ENCODE assay signal across 9 cellular contexts in genomic region chr5:158434749-158435148, GRCh38.
A peak's percentile ranks its signal among the peaks of the same experiment; 100 is the strongest.
DNase-seq lines count a peak whose midpoint lies in the region; ATAC-seq and TF ChIP-seq lines count a peak whose summit lies in the region.
"Had no signal": no experiment of that assay in that cellular context is flagged by ENCODE, and none has a peak within 500 bp of the region (broad histone marks: within the 10 kb centered on the region; RNA-seq: fewer than 3 reads in every experiment).

No MANE protein-coding gene starts in this region.

- no TSS peak for BruUV-seq in Caco-2 (replicated peaks; lab: Mats Ljungman, UMichigan)

- POLR2A ChIA-PET in Caco-2 (lab: Charles Lee) (no interaction called here), HEK293T (lab: Yijun Ruan, JAX) (no interaction called here)

- H3K27ac Mint-ChIP-seq in naive B cell (peak overlapping the region in 3 of 6 donors; percentile 21 to 84 (median 74)), Caco-2 (ENCODE audit: unreplicated experiment) (no peak overlapping the region), immature natural killer cell (peak overlapping the region in 1 of 6 donors; percentile 45)
- H3K27ac Mint-ChIP-seq: progenitor cell of endocrine pancreas had no signal

- H3K9me3 Mint-ChIP-seq in naive B cell: peaks cover 0 to 6% (median 2%) of the 10 kb centered on the region in 7 donors
- H3K9me3 Mint-ChIP-seq in Caco-2 (ENCODE audit: unreplicated experiment): no peaks in the 10 kb centered on the region
- peaks cover 0 to 2% (median 0%) of the 10 kb centered on the region in 6 donors for H3K9me3 Mint-ChIP-seq in immature natural killer cell

- TF ChIP-seq CTCF in OCI-LY1 (IDR thresholded peaks at IDR 0.05; ENCODE audit: low read length): no peak
- TF ChIP-seq CTCF in Caco-2 (IDR thresholded peaks at IDR 0.05; ENCODE audit: insufficient read depth in 1 of 2, low read depth in 1 of 2, low read length in 1 of 2, severe bottlenecking in 1 of 2, unreplicated experiment in 1 of 2): no peak

- peak overlapping the region in 6 of 8 donors; percentile 73 to 91 (median 82) for H3K4me3 Mint-ChIP-seq in naive B cell
- H3K4me3 Mint-ChIP-seq in Caco-2 (ENCODE audit: unreplicated experiment): no peak overlapping the region
- peak overlapping the region in 1 of 5 donors; percentile 75 for H3K4me3 Mint-ChIP-seq in immature natural killer cell

- intact Hi-C loops in Caco-2 (cut with micrococcal nuclease; ENCODE audit: unreplicated experiment): no loop called here

- no peaks in the 10 kb centered on the region for H3F3A ChIP-seq in OCI-LY1 (ENCODE audit: insufficient read depth, low read length)

- ATAC-seq in GM18517 (IDR thresholded peaks at IDR 0.05; ENCODE audit: unreplicated experiment) (peak; percentile 1), GM21723 (IDR thresholded peaks at IDR 0.05; ENCODE audit: unreplicated experiment) (peak; percentile 7), naive B cell (ENCODE audit: low read depth in 2 of 2) (no peak)

- CTCF ChIA-PET in Caco-2 (lab: Charles Lee): no interaction called here
- CTCF ChIA-PET in HEK293T (lab: Yijun Ruan, JAX): no interaction called here

- H3K9me3 ChIP-seq in OCI-LY1 (ENCODE audit: low read length) (no peaks in the 10 kb centered on the region), Caco-2 (no peaks in the 10 kb centered on the region)

- H3K79me2 ChIP-seq in OCI-LY1 (ENCODE audit: insufficient read depth, low read length): no peaks in the 10 kb centered on the region

- peak overlapping the region; percentile 7; the same call in 1 of the 2 replicates for H3K9ac ChIP-seq in OCI-LY1 (ENCODE audit: low read length)

- H3K4me1 ChIP-seq in OCI-LY1 (ENCODE audit: insufficient read depth, low read length, severe bottlenecking) (peaks cover 71% of the 10 kb centered on the region), Caco-2 (no peaks in the 10 kb centered on the region)

- no peaks in the 10 kb centered on the region for H3K27me3 ChIP-seq in OCI-LY1 (ENCODE audit: insufficient read depth, low read length)
- no peaks in the 10 kb centered on the region for H3K27me3 ChIP-seq in Caco-2 (replicated peaks; ENCODE audit: control insufficient read depth, insufficient read depth, low read length)

- no peaks in the 10 kb centered on the region for H4K20me1 ChIP-seq in OCI-LY1 (ENCODE audit: insufficient read depth, low read length)

- H3K36me3 Mint-ChIP-seq in naive B cell (no peaks in the 10 kb centered on the region), Caco-2 (ENCODE audit: insufficient read depth, unreplicated experiment) (no peaks in the 10 kb centered on the region), immature natural killer cell (no peaks in the 10 kb centered on the region)

- H3K27me3 Mint-ChIP-seq in naive B cell (no peaks in the 10 kb centered on the region), Caco-2 (ENCODE audit: insufficient read depth, unreplicated experiment) (no peaks in the 10 kb centered on the region), immature natural killer cell (ENCODE audit: low read depth in 3 of 3) (peaks cover 0 to 3% (median 0%) of the 10 kb centered on the region in 3 donors)

- no peaks in the 10 kb centered on the region for H3K36me3 ChIP-seq in OCI-LY1 (ENCODE audit: insufficient read depth, low read length)
- H3K36me3 ChIP-seq in Caco-2 (ENCODE audit: control insufficient read depth, insufficient read depth, low read length): no peaks in the 10 kb centered on the region

- H3K27ac ChIP-seq in OCI-LY1 (ENCODE audit: low read depth, low read length, poor library complexity, severe bottlenecking): peak overlapping the region; percentile 91

- H2AFZ ChIP-seq in OCI-LY1 (ENCODE audit: low read length): no peak overlapping the region

- H3K4me1 Mint-ChIP-seq in naive B cell: peaks cover 51 to 76% (median 52%) of the 10 kb centered on the region in 3 donors
- no peaks in the 10 kb centered on the region for H3K4me1 Mint-ChIP-seq in Caco-2 (ENCODE audit: low read depth, unreplicated experiment)
- peaks cover 29 to 44% of the 10 kb centered on the region in 2 donors for H3K4me1 Mint-ChIP-seq in immature natural killer cell

- H3K4me3 ChIP-seq in OCI-LY1 (ENCODE audit: low read depth, low read length, poor library complexity, severe bottlenecking): no peak overlapping the region
- H3K4me3 ChIP-seq in Caco-2 (ENCODE audit: low read depth, low read length): no peak overlapping the region

- DNase-seq in naive B cell (no peak), Caco-2 (no peak), HEK293T (ENCODE audit: extremely low spot score) (no peak), immature natural killer cell (no peak)
- DNase-seq: NCI-H2081 had no signal

- H3K9me2 ChIP-seq in OCI-LY1 (ENCODE audit: low read depth, low read length): no peaks in the 10 kb centered on the region

- peak overlapping the region; percentile 30 for H3K4me2 ChIP-seq in OCI-LY1 (ENCODE audit: low read length)

TF ChIP-seq in HEK293T, 16 proteins besides CTCF, POLR2A, EP300 and RAD21:
- no peak for TF ChIP-seq FOXA1 (IDR thresholded peaks at IDR 0.05)
- no peak for TF ChIP-seq FOXM1 (IDR thresholded peaks at IDR 0.05; ENCODE audit: borderline replicate concordance)
- no peak for TF ChIP-seq L3MBTL2 (conservative IDR thresholded peaks at IDR 0.05)
- no peak for TF ChIP-seq HDGF (IDR thresholded peaks at IDR 0.05; ENCODE audit: borderline replicate concordance)
- no peak for TF ChIP-seq SUZ12 (IDR thresholded peaks at IDR 0.05)
- TF ChIP-seq, protein P1, sequence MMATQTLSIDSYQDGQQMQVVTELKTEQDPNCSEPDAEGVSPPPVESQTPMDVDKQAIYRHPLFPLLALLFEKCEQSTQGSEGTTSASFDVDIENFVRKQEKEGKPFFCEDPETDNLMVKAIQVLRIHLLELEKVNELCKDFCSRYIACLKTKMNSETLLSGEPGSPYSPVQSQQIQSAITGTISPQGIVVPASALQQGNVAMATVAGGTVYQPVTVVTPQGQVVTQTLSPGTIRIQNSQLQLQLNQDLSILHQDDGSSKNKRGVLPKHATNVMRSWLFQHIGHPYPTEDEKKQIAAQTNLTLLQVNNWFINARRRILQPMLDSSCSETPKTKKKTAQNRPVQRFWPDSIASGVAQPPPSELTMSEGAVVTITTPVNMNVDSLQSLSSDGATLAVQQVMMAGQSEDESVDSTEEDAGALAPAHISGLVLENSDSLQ (IDR thresholded peaks at IDR 0.05): no peak
- no peak for TF ChIP-seq FOXK2 (IDR thresholded peaks at IDR 0.05)
- no peak for TF ChIP-seq ZNF384 (IDR thresholded peaks at IDR 0.05)
- no peak for TF ChIP-seq ARNT (IDR thresholded peaks at IDR 0.05)
- no peak for TF ChIP-seq NFRKB (IDR thresholded peaks at IDR 0.05)
- TF ChIP-seq BHLHE40 (IDR thresholded peaks at IDR 0.05; ENCODE audit: borderline replicate concordance): no peak
- TF ChIP-seq SP1 (IDR thresholded peaks at IDR 0.05): no peak
- TF ChIP-seq ELF4 (IDR thresholded peaks at IDR 0.05): no peak

Comparison
In these comparisons a context has a peak if more than half of its experiments do, and no peak if none do; other contexts are left out.
1. ATAC-seq: peak in GM18517 (single experiment) and GM21723 (single experiment); none in naive B cell (0 of 2).